8 cellular contexts compared by ENCODE assay signal in the genomic region with DNA sequence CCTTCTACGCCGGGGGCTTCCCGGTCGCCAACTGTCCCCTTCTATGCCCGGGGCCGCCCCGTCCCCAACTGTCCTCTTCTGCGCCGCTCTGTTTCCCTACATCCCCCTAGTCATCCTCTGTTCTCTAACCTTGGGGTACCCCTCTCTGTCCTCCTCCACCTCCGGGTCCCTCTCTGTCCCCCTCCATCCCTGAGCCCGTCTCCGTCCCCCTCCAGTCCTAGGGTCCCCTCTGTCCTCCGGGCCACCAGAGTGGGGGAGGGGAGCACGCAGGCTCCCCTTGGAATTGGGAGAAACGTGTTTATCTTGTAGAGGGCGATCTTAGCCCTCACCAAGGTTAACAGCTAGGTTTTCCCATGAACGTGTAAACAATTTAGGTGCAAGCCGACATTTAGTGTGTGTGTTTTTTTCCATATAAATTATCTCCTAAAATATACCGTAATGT. TPM values are rescaled to one million over a fixed set of nuclear protein-coding genes. Genes with fewer than 3 reads are reported as not detected.
DNase-seq lines count a peak whose midpoint lies in the region; ATAC-seq and TF ChIP-seq lines count a peak whose summit lies in the region.

No MANE protein-coding gene starts in this region.

- H2AFZ ChIP-seq in SK-N-SH (ENCODE audit: low read depth), result no peak overlapping the region

- H3K36me3 ChIP-seq in SK-N-SH (replicated peaks in 1 of 2; ENCODE audit: control insufficient read depth in 1 of 2, insufficient read depth in 2 of 2, low read length in 1 of 2) (peaks cover 13 to 36% of the 10 kb centered on the region in 2 experiments), subcutaneous abdominal adipose tissue (ENCODE audit: control insufficient read depth in 5 of 5, insufficient read depth in 5 of 5, low read length in 5 of 5) (peaks cover 0 to 19% (median 14%) of the 10 kb centered on the region in 5 donors)

- DNase-seq in Calu3 (peak; percentile 55), HEK293T (ENCODE audit: extremely low spot score) (no peak), SK-N-SH (peak; percentile 67), chondrocyte (ENCODE audit: low spot score) (no peak), lower leg skin (ENCODE audit: low spot score in 2 of 2) (no peak), SKM-1 treated with dmso at 0.1 percent for 144 hours (lab: John Stamatoyannopoulos, UW; ENCODE audit: unreplicated experiment) (no peak)

- no peaks in the 10 kb centered on the region for H3K9me2 ChIP-seq in SK-N-SH

- H4K20me1 ChIP-seq in SK-N-SH (ENCODE audit: insufficient read depth), result peaks cover 37% of the 10 kb centered on the region

- H3F3A ChIP-seq in SK-N-SH (replicated peaks; ENCODE audit: insufficient read depth), result peaks cover 35% of the 10 kb centered on the region

- H3K27ac ChIP-seq in SK-N-SH (ENCODE audit: low read depth in 2 of 2, low read length in 1 of 2) (peak overlapping the region; percentile 93 to 96), subcutaneous abdominal adipose tissue (ENCODE audit: low read depth, low read length) (peak overlapping the region; percentile 100)

- TF ChIP-seq EP300 in SK-N-SH (IDR thresholded peaks at IDR 0.05; ENCODE audit: borderline replicate concordance in 1 of 2, low read depth in 1 of 2, low read length in 1 of 2), result no peak

- CTCF ChIA-PET in Calu3 (lab: Charles Lee) (interaction anchor here (0.6 to 1.6 kb wide), 4 partner anchors 22 to 398 kb away, joined by 4 to 7 read pairs (median 6); no protein-coding TSS in a partner anchor), HEK293T (lab: Yijun Ruan, JAX) (no interaction called here), SK-N-SH (lab: Yijun Ruan, JAX) (interaction anchor here (0.6 to 1.4 kb wide), 4 partner anchors 77 to 545 kb away, joined by 3 to 4 read pairs (median 3); no protein-coding TSS in a partner anchor)

- peaks cover 14% of the 10 kb centered on the region for H3K27me3 Mint-ChIP-seq in Calu3 (ENCODE audit: unreplicated experiment)
- no peaks in the 10 kb centered on the region for H3K27me3 Mint-ChIP-seq in chondrocyte (ENCODE audit: low read depth)

- H3K9me3 ChIP-seq in SK-N-SH, result no peaks in the 10 kb centered on the region
- peaks cover 0 to 4% (median 0%) of the 10 kb centered on the region in 5 donors for H3K9me3 ChIP-seq in subcutaneous abdominal adipose tissue (ENCODE audit: control insufficient read depth in 5 of 5, low read length in 5 of 5)

- peak overlapping the region; percentile 98 for H3K9ac ChIP-seq in SK-N-SH
- peak overlapping the region; percentile 90 to 97 (median 94) for H3K9ac ChIP-seq in subcutaneous abdominal adipose tissue (ENCODE audit: low read length in 5 of 5)

- TF ChIP-seq CTCF in Calu3 (IDR thresholded peaks at IDR 0.05; ENCODE audit: unreplicated experiment) (no peak), SK-N-SH (IDR thresholded peaks at IDR 0.05) (no peak), chondrocyte (IDR thresholded peaks at IDR 0.05) (peak; percentile 45), lower leg skin (IDR thresholded peaks at IDR 0.05) (no peak)

- ATAC-seq in GM18870 (IDR thresholded peaks at IDR 0.05; ENCODE audit: unreplicated experiment), result no peak

- no TSS peak for BruUV-seq in Calu3 (replicated peaks; lab: Mats Ljungman, UMichigan)

- H3K4me3 Mint-ChIP-seq in Calu3 (ENCODE audit: low read depth, unreplicated experiment) (peak overlapping the region; percentile 98), chondrocyte (ENCODE audit: unreplicated experiment) (peak overlapping the region; percentile 94)

- H3K79me2 ChIP-seq in SK-N-SH (ENCODE audit: insufficient read depth), result peaks cover 51% of the 10 kb centered on the region

- H3K27ac Mint-ChIP-seq in Calu3 (ENCODE audit: unreplicated experiment) (peak overlapping the region; percentile 100), chondrocyte (ENCODE audit: unreplicated experiment) (peak overlapping the region; percentile 99)

- intact Hi-C loops in Calu3 (cut with micrococcal nuclease; ENCODE audit: unreplicated experiment), result loop anchor here (1.0 to 10.0 kb wide), 4 partner anchors 17 to 889 kb away; no protein-coding TSS in a partner anchor
- intact Hi-C loops in lower leg skin (cut with DNase I; ENCODE audit: low total_unique reads), result no loop called here

- 7% methylated on average over 19 of the region's 19 CpGs for WGBS in SK-N-SH (ENCODE audit: low lambda C conversion rate)
- WGBS in lower leg skin, 2 donors, result 3 to 4% methylated on average over 19 of the region's 19 CpGs

- H3K27me3 ChIP-seq in SK-N-SH (ENCODE audit: insufficient read depth) (no peaks in the 10 kb centered on the region), subcutaneous abdominal adipose tissue (ENCODE audit: control insufficient read depth in 5 of 5, insufficient read depth in 4 of 5, low read length in 5 of 5) (no peaks in the 10 kb centered on the region)

- H3K4me3 ChIP-seq in SK-N-SH (ENCODE audit: low read depth in 2 of 2, low read length in 1 of 2) (peak overlapping the region; percentile 62 to 75), lower leg skin (ENCODE audit: low read depth, poor library complexity, severe bottlenecking) (peak overlapping the region; percentile 81), subcutaneous abdominal adipose tissue (ENCODE audit: low read depth in 1 of 5, low read length in 5 of 5) (peak overlapping the region; percentile 74 to 83 (median 82))

- H3K4me1 Mint-ChIP-seq in Calu3 (ENCODE audit: low read depth, unreplicated experiment) (peaks cover 29% of the 10 kb centered on the region), chondrocyte (ENCODE audit: low read depth) (peaks cover 23% of the 10 kb centered on the region)

- TF ChIP-seq POLR2A in lower leg skin (IDR thresholded peaks at IDR 0.05), result no peak

- no peaks in the 10 kb centered on the region for H3K9me3 Mint-ChIP-seq in Calu3 (ENCODE audit: low read depth, unreplicated experiment)
- peaks cover 8% of the 10 kb centered on the region for H3K9me3 Mint-ChIP-seq in chondrocyte (ENCODE audit: low read depth)

- TF ChIP-seq RAD21 in SK-N-SH (IDR thresholded peaks at IDR 0.05; ENCODE audit: low read length), result peak; percentile 59

- H3K36me3 Mint-ChIP-seq in Calu3 (ENCODE audit: insufficient read depth, unreplicated experiment) (peaks cover 63% of the 10 kb centered on the region), chondrocyte (ENCODE audit: low read depth) (peaks cover 36% of the 10 kb centered on the region)

- H3K4me2 ChIP-seq in SK-N-SH, result peak overlapping the region; percentile 88

- H3K4me1 ChIP-seq in SK-N-SH (ENCODE audit: control insufficient read depth in 1 of 2, insufficient read depth in 2 of 2, low read depth in 1 of 2, low read length in 1 of 2), result peaks cover 9 to 28% of the 10 kb centered on the region in 2 experiments; a peak in 3 of 4 replicates
- H3K4me1 ChIP-seq in subcutaneous abdominal adipose tissue (ENCODE audit: control insufficient read depth in 5 of 5, insufficient read depth in 5 of 5, low read length in 5 of 5), result peaks cover 7 to 26% (median 18%) of the 10 kb centered on the region in 5 donors

- POLR2A ChIA-PET in HEK293T (lab: Yijun Ruan, JAX) (interaction anchor here (0.7 to 5.1 kb wide), 34 partner anchors 9 to 872 kb away, joined by 3 to 123 read pairs (median 7); no protein-coding TSS in a partner anchor), SK-N-SH (lab: Yijun Ruan, JAX) (interaction anchor here (0.6 to 3.9 kb wide), 14 partner anchors 8 to 462 kb away, joined by 3 to 24 read pairs (median 3); no protein-coding TSS in a partner anchor)

TF ChIP-seq in HEK293T, 16 proteins besides CTCF, POLR2A, EP300 and RAD21 (continues in another document):
- no peak for TF ChIP-seq FOXA1 (IDR thresholded peaks at IDR 0.05)
- TF ChIP-seq ARNT (IDR thresholded peaks at IDR 0.05), result no peak
- TF ChIP-seq SUZ12 (IDR thresholded peaks at IDR 0.05), result no peak
- TF ChIP-seq TARDBP (IDR thresholded peaks at IDR 0.05), result no peak
- no peak for TF ChIP-seq ZNF384 (IDR thresholded peaks at IDR 0.05)
- TF ChIP-seq FOXM1 (IDR thresholded peaks at IDR 0.05; ENCODE audit: borderline replicate concordance), result no peak
- TF ChIP-seq HDGF (IDR thresholded peaks at IDR 0.05; ENCODE audit: borderline replicate concordance), result no peak
- no peak for TF ChIP-seq LEF1 (IDR thresholded peaks at IDR 0.05; ENCODE audit: borderline replicate concordance)
- no peak for TF ChIP-seq NFRKB (IDR thresholded peaks at IDR 0.05)
- TF ChIP-seq PKNOX1 (IDR thresholded peaks at IDR 0.05), result no peak

TF ChIP-seq in SK-N-SH, 30 proteins besides CTCF, POLR2A, EP300 and RAD21 (continues in another document):
- TF ChIP-seq USF2 (IDR thresholded peaks at IDR 0.05; ENCODE audit: borderline replicate concordance, low read depth, low read length), result no peak
- peak; percentile 81 for TF ChIP-seq POLR2AphosphoS5 (IDR thresholded peaks at IDR 0.05; ENCODE audit: low read depth, low read length)
- no peak for TF ChIP-seq JUND (IDR thresholded peaks at IDR 0.05)
- TF ChIP-seq NRF1 (IDR thresholded peaks at IDR 0.05; ENCODE audit: low read depth, low read length), result no peak
- no peak; the same call in 1 of the 2 replicates for TF ChIP-seq MXI1 (IDR thresholded peaks at IDR 0.05; ENCODE audit: low read depth, low read length)
- TF ChIP-seq, protein P1, sequence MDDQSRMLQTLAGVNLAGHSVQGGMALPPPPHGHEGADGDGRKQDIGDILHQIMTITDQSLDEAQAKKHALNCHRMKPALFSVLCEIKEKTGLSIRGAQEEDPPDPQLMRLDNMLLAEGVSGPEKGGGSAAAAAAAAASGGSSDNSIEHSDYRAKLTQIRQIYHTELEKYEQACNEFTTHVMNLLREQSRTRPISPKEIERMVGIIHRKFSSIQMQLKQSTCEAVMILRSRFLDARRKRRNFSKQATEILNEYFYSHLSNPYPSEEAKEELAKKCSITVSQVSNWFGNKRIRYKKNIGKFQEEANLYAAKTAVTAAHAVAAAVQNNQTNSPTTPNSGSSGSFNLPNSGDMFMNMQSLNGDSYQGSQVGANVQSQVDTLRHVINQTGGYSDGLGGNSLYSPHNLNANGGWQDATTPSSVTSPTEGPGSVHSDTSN (IDR thresholded peaks at IDR 0.05), result no peak
- no peak for TF ChIP-seq GATA2 (CRISPR knock-in tag; IDR thresholded peaks at IDR 0.05)
- peak; percentile 38 for TF ChIP-seq SMC3 (IDR thresholded peaks at IDR 0.05; ENCODE audit: low read depth, low read length)
- TF ChIP-seq RCOR1 (IDR thresholded peaks at IDR 0.05; ENCODE audit: low read length), result no peak
- TF ChIP-seq TEAD4 (IDR thresholded peaks at IDR 0.05; ENCODE audit: borderline replicate concordance, insufficient read depth), result no peak

RNA-seq across cellular contexts. Expression of gene KLF6, which starts 0.9 kb away (rescaled TPM):
- 140 and 161 TPM in 2 replicates for total RNA-seq in Calu3 (2022)
- 127 and 148 TPM in 2 replicates for polyA plus RNA-seq in SK-N-SH (2012; rRNA removed)
- polyA plus RNA-seq in SK-N-SH (2012; cell fraction: cytosol; rRNA removed), result 72.3 and 76.2 TPM in 2 replicates
- 687 and 844 TPM in 2 replicates for polyA plus RNA-seq in SK-N-SH (2012; cell fraction: nucleus; rRNA removed)
- 201 to 355 TPM (median 330 TPM) in 3 replicates for total RNA-seq in chondrocyte
- total RNA-seq in lower leg skin, result 100 to 1,000 TPM; 127 to 533 (median 179) TPM

Comparison
In these comparisons a context has a peak if more than half of its experiments do, and no peak if none do; other contexts are left out.
1. DNase-seq: peak in Calu3 (single experiment) and SK-N-SH (single experiment); none in HEK293T (single experiment), chondrocyte (single experiment), lower leg skin (0 of 2) and SKM-1 treated with dmso at 0.1 percent for 144 hours (single experiment).
2. Peak in every context shown above with its lines, with median percentiles within 50 percentile points of each other: H3K4me3 ChIP-seq.